ENCODE assay signal across 23 cellular contexts in the genomic region with DNA sequence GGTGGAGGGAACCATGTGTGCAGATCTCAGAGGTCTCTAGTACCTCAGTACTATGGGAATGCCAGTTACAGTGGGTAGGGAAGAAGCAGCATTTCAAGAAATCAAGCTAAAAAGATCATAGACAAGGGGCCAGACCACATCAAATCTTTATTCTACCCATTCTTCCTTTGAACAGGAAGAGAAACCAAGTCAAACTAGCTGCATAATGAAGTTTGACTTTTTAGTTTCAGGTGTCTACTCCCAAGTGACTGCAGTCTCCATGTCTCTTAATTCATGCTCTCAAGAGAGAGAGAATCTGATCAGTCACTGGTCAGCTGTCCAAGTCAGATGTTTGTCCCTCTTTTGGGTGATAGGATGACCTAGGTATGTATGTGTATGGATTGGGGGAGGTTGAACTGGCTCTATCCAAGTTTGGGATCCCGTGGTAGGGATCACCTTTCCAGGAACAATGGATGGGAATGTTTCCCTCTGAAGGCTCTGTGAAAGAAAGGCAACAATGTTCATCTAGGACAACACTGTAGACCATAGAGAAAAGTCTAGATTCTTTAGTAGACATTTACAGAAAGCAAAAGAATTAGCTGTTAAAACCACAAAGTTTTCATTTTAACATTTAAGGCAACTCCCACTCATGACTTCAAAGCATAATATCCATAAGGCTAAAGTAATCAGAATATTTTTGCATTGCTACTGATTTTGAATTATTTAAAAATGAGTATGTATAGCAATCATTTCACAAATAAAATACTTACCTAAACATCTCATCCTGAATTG.
DNase-seq lines count a peak whose midpoint lies in the region; ATAC-seq, FAIRE-seq and TF ChIP-seq lines count a peak whose summit lies in the region.
"Had no signal": no experiment of that assay in that cellular context is flagged by ENCODE, and none has a peak within 500 bp of the region (broad histone marks: within the 10 kb centered on the region; RNA-seq: fewer than 3 reads in every experiment).

No MANE protein-coding gene starts in this region.

- H4K20me1 ChIP-seq in OCI-LY3 (ENCODE audit: insufficient read depth, low read length), result no peaks in the 10 kb centered on the region

- H3K9ac ChIP-seq in OCI-LY3 (ENCODE audit: low read length), result no peak overlapping the region
- H3K9ac ChIP-seq: KMS-11, neural progenitor cell had no signal

- peak; percentile 9 for DNase-seq in GM19239 (ENCODE audit: insufficient read length, low spot score)
- DNase-seq in T-helper 9 cell, result no peak
- DNase-seq in anterior cingulate cortex (lab: John Stamatoyannopoulos, UW), result no peak
- DNase-seq in NCI-H1048 (lab: John Stamatoyannopoulos, UW), result no peak
- DNase-seq: effector CD8-positive, alpha-beta T cell; HFFc6; left ventricle myocardium superior; NCI-H1092 treated with DMSO at 0.1 percent for 48 hours; NCI-H2081 treated with DMSO at 0.1 percent for 48 hours; NCI-H510A; psoas muscle; stimulated activated CD4-positive, alpha-beta T cell treated with anti-CD3 and anti-CD28 coated beads, Interleukin-4, amount 100 ng/mL, for 24 hours had no signal

- H3K9me3 ChIP-seq in OCI-LY3 (ENCODE audit: insufficient read depth, low read length), result no peaks in the 10 kb centered on the region
- H3K9me3 ChIP-seq: esophagus muscularis mucosa, psoas muscle had no signal

- H3K79me2 ChIP-seq in OCI-LY3 (ENCODE audit: low read length), result no peaks in the 10 kb centered on the region

- no peaks in the 10 kb centered on the region for H3K36me3 ChIP-seq in OCI-LY3 (replicated peaks; ENCODE audit: low read depth, low read length)
- H3K36me3 ChIP-seq: esophagus muscularis mucosa, neural progenitor cell had no signal

- H3K4me1 ChIP-seq in OCI-LY3 (ENCODE audit: low read length), result peaks cover 7% of the 10 kb centered on the region
- H3K4me1 ChIP-seq: neural progenitor cell, psoas muscle had no signal

- peak; percentile 68 for ATAC-seq in GM21526 (IDR thresholded peaks at IDR 0.05; ENCODE audit: low FRiP score, unreplicated experiment)
- peak; percentile 78 for ATAC-seq in HG02938 (IDR thresholded peaks at IDR 0.05; ENCODE audit: unreplicated experiment)
- ATAC-seq in HG02973 (IDR thresholded peaks at IDR 0.05; ENCODE audit: unreplicated experiment), result no peak
- ATAC-seq: activated CD4-positive, CD25-positive, alpha-beta regulatory T cell treated with anti-CD3 and anti-CD28 coated beads, Interleukin-2, amount 50 U/mL, for 24 hours; activated naive CD4-positive, alpha-beta T cell treated with anti-CD3 and anti-CD28 coated beads, Interleukin-2, amount 50 U/mL, for 72 hours; psoas muscle had no signal

- TF ChIP-seq CTCF in OCI-LY3 (IDR thresholded peaks at IDR 0.05; ENCODE audit: low read depth, low read length), result no peak

- H3K4me2 ChIP-seq in OCI-LY3 (ENCODE audit: low read length), result peak overlapping the region; percentile 17; the same call in 1 of the 2 replicates
- H3K4me2 ChIP-seq: KMS-11, neural progenitor cell had no signal

- no peak overlapping the region for H2AFZ ChIP-seq in OCI-LY3 (ENCODE audit: low read depth, low read length)
- H2AFZ ChIP-seq: neural progenitor cell had no signal

- 0 out of 2 replicates have a peak, but pooled peaks cover 2% of the 10 kb centered on the region for H3K27me3 ChIP-seq in OCI-LY3 (ENCODE audit: low read depth, low read length)
- H3K27me3 ChIP-seq: esophagus muscularis mucosa, neural progenitor cell had no signal

- no peak overlapping the region for H3K4me3 ChIP-seq in OCI-LY3 (ENCODE audit: low read length)
- H3K4me3 ChIP-seq: esophagus muscularis mucosa, neural progenitor cell, psoas muscle, smooth muscle cell had no signal

- peak; percentile 48 for FAIRE-seq in GM19239 (lab: Jason Lieb, UNC)

- no peak overlapping the region for H3K27ac ChIP-seq in OCI-LY3 (ENCODE audit: low read length)
- H3K27ac ChIP-seq: esophagus muscularis mucosa, KMS-11, neural progenitor cell, psoas muscle, RWPE1 had no signal
